ENCODE assay signal across 8 cellular contexts in the genomic region with DNA sequence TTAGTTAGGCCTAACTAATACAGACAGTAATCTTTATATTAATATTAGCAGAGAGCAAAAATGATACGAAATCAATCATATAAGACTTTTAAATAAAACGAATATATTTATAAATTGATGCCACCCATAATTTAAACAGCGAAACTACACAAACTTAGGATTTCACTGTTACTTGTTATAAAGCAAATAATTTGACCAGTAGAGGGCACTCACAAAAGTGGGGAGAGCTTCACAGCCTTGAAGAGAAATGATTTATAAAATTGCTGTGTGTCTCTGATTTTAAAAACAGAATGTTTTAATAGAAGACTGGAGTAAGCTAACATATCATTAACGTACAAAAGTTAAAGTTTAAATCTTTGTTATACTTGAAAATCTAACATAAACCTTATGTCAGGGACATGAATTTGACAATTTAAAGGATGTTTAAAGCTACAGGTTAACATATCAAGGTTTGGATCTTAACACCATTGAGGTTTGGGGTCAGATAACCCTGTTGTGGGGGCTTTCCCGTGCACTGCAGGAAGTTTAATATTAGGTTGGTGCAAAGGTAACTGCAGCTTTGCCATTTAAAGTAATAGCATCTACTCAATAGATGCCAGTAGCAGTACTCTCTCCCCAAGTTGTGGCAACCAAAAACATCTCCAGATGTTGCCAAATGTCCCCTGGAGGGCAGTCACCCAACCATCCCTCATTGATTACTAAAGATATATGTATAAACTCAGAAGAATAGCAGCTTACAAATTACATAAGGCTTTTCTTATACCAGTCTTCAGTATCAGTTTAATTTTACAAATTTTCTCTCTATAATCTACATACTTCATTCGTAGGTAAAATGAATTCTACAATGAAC. TPM values are rescaled to one million over a fixed set of nuclear protein-coding genes. Genes with fewer than 3 reads are reported as not detected.
DNase-seq lines count a peak whose midpoint lies in the region; ATAC-seq and TF ChIP-seq lines count a peak whose summit lies in the region.

No MANE protein-coding gene starts in this region.

- H3K4me1 Mint-ChIP-seq in effector memory CD8-positive, alpha-beta T cell (ENCODE audit: low read depth in 2 of 2), result peaks cover 16 to 56% of the 10 kb centered on the region in 2 donors
- peaks cover 17 to 79% (median 53%) of the 10 kb centered on the region in 7 donors for H3K4me1 Mint-ChIP-seq in naive thymus-derived CD4-positive, alpha-beta T cell

- peak overlapping the region in 1 of 2 donors; percentile 36 for H3K27ac Mint-ChIP-seq in effector memory CD8-positive, alpha-beta T cell
- peak overlapping the region in 6 of 9 donors; percentile 44 to 84 (median 65) for H3K27ac Mint-ChIP-seq in naive thymus-derived CD4-positive, alpha-beta T cell

- intact Hi-C loops in heart left ventricle (cut with DNase I), result loop anchor here in 1 of 10 donors (5.0 kb wide), 1 partner anchor 34 kb away; no protein-coding TSS in a partner anchor
- intact Hi-C loops in cardiac septum (cut with DNase I), result loop anchor here (1.0 kb wide), 1 partner anchor 146 kb away; no protein-coding TSS in a partner anchor
- intact Hi-C loops in naive thymus-derived CD4-positive, alpha-beta T cell (cut with micrococcal nuclease), result loop anchor here (1.0 to 10.0 kb wide), 9 partner anchors 8 to 783 kb away; partner anchors contain the start of genes DNAI7 (in 1 of the 2), ETFRF1 (in 1 of the 2) and KRAS (in 1 of the 2)

- H3K4me3 Mint-ChIP-seq in effector memory CD8-positive, alpha-beta T cell, result peak overlapping the region in 1 of 2 donors; percentile 7
- H3K4me3 Mint-ChIP-seq in naive thymus-derived CD4-positive, alpha-beta T cell, result peak overlapping the region in 1 of 10 donors; percentile 21

- ATAC-seq in heart left ventricle, result no peak
- ATAC-seq in HG02938 (IDR thresholded peaks at IDR 0.05; ENCODE audit: unreplicated experiment), result peak; percentile 63
- ATAC-seq in effector memory CD8-positive, alpha-beta T cell (replicated peaks), result peak; percentile 98
- peak; percentile 89 for ATAC-seq in naive thymus-derived CD4-positive, alpha-beta T cell

- no peaks in the 10 kb centered on the region for H3K9me3 Mint-ChIP-seq in effector memory CD8-positive, alpha-beta T cell
- no peaks in the 10 kb centered on the region for H3K9me3 Mint-ChIP-seq in naive thymus-derived CD4-positive, alpha-beta T cell

- peaks cover 0 to 53% (median 26%) of the 10 kb centered on the region in 9 donors for H3K36me3 ChIP-seq in heart left ventricle
- H3K36me3 ChIP-seq in Peyer's patch, result peaks cover 0 to 11% (median 0%) of the 10 kb centered on the region in 3 donors
- peaks cover 3 to 9% (median 3%) of the 10 kb centered on the region in 3 experiments for H3K36me3 ChIP-seq in naive thymus-derived CD4-positive, alpha-beta T cell (ENCODE audit: control insufficient read depth in 2 of 3, insufficient read depth in 3 of 3, low read length in 3 of 3)

- TF ChIP-seq CTCF in heart left ventricle (IDR thresholded peaks at IDR 0.05), result peak; percentile 49 to 81 (median 64)
- peak; percentile 30 to 74 (median 64) for TF ChIP-seq CTCF in Peyer's patch (IDR thresholded peaks at IDR 0.05)

- DNase-seq in heart left ventricle (no peak), cardiac septum (ENCODE audit: low spot score) (no peak), Peyer's patch (no peak), NCI-H446 treated with DMSO at 0.1 percent for 48 hours (lab: John Stamatoyannopoulos, UW) (no peak)
- DNase-seq in effector memory CD8-positive, alpha-beta T cell, result peak; percentile 47 to 58 (median 50)
- DNase-seq in naive thymus-derived CD4-positive, alpha-beta T cell, result peak in 7 of 9 donors; percentile 48 to 71 (median 64)
- DNase-seq in effector CD8-positive, alpha-beta T cell (lab: John Stamatoyannopoulos, UW), result no peak

- POLR2A ChIA-PET in naive thymus-derived CD4-positive, alpha-beta T cell (lab: Charles Lee), result interaction anchor here (0.5 to 3.1 kb wide), 19 partner anchors 8 to 189 kb away, joined by 3 to 23 read pairs (median 4); partner anchors contain the start of genes DNAI7, ETFRF1 and KRAS

- H3K9me3 ChIP-seq in heart left ventricle (no peaks in the 10 kb centered on the region), Peyer's patch (no peaks in the 10 kb centered on the region)
- no peaks in the 10 kb centered on the region for H3K9me3 ChIP-seq in naive thymus-derived CD4-positive, alpha-beta T cell (ENCODE audit: control insufficient read depth in 2 of 3, low read length in 3 of 3)

- H3K4me1 ChIP-seq in heart left ventricle (peaks cover 0 to 10% (median 0%) of the 10 kb centered on the region in 12 donors), Peyer's patch (no peaks in the 10 kb centered on the region)
- H3K4me1 ChIP-seq in naive thymus-derived CD4-positive, alpha-beta T cell (ENCODE audit: control insufficient read depth in 2 of 2, insufficient read depth in 2 of 2, low read length in 2 of 2), result peaks cover 10% of the 10 kb centered on the region in 2 donors

- H3K27me3 ChIP-seq in heart left ventricle, result no peaks in the 10 kb centered on the region
- no peaks in the 10 kb centered on the region for H3K27me3 ChIP-seq in Peyer's patch
- no peaks in the 10 kb centered on the region for H3K27me3 ChIP-seq in naive thymus-derived CD4-positive, alpha-beta T cell (ENCODE audit: control insufficient read depth in 2 of 2, insufficient read depth in 2 of 2, low read length in 2 of 2)

- H3K27ac ChIP-seq in heart left ventricle, result no peak overlapping the region
- no peak overlapping the region for H3K27ac ChIP-seq in Peyer's patch
- H3K27ac ChIP-seq in naive thymus-derived CD4-positive, alpha-beta T cell (ENCODE audit: low read depth, low read length), result peak overlapping the region; percentile 20

- H3K4me3 ChIP-seq in heart left ventricle (no peak overlapping the region), Peyer's patch (no peak overlapping the region)
- H3K4me3 ChIP-seq in naive thymus-derived CD4-positive, alpha-beta T cell (ENCODE audit: low read length), result no peak overlapping the region

- CTCF ChIA-PET in naive thymus-derived CD4-positive, alpha-beta T cell (lab: Charles Lee), result interaction anchor here (0.6 to 1.9 kb wide), 17 partner anchors 10 to 250 kb away, joined by 3 to 13 read pairs (median 3); partner anchors contain the start of genes DNAI7, ETFRF1 and KRAS

- H3K27me3 Mint-ChIP-seq in effector memory CD8-positive, alpha-beta T cell, result no peaks in the 10 kb centered on the region
- no peaks in the 10 kb centered on the region for H3K27me3 Mint-ChIP-seq in naive thymus-derived CD4-positive, alpha-beta T cell

- peaks cover 52% of the 10 kb centered on the region for H3K36me3 Mint-ChIP-seq in effector memory CD8-positive, alpha-beta T cell (ENCODE audit: insufficient read depth)
- H3K36me3 Mint-ChIP-seq in naive thymus-derived CD4-positive, alpha-beta T cell, result peaks cover 11 to 35% (median 26%) of the 10 kb centered on the region in 5 donors

- 44 to 51% (median 45%) methylated on average over 6 of the region's 6 CpGs for WGBS in heart left ventricle, 4 donors

- TF ChIP-seq POLR2A in heart left ventricle (IDR thresholded peaks at IDR 0.05) (no peak), Peyer's patch (IDR thresholded peaks at IDR 0.05) (no peak)

RNA-seq across cellular contexts. Expression of gene KRAS, which starts 9.3 kb away (rescaled TPM):
- 10 to 100 TPM in 8 of 9 donors, 1 to 10 TPM in 1; 6.3 to 16.0 (median 11.9) TPM for total RNA-seq in heart left ventricle
- 10 to 100 TPM in 1 of 2 donors, 1 to 10 TPM in 1; 3.1 to 16.1 TPM for polyA plus RNA-seq in heart left ventricle
- 11.2 TPM for total RNA-seq in cardiac septum
- 10 to 100 TPM; 17.3 to 27.8 (median 23.2) TPM for total RNA-seq in Peyer's patch
- total RNA-seq in naive thymus-derived CD4-positive, alpha-beta T cell, result 10 to 100 TPM; 33.1 to 39.9 (median 35.7) TPM
- polyA plus RNA-seq in naive thymus-derived CD4-positive, alpha-beta T cell, result 10 to 100 TPM; 31.5 to 66.0 TPM

RNA-seq across cellular contexts. Expression of gene ETFRF1, which starts 46.4 kb away (rescaled TPM):
- total RNA-seq in heart left ventricle, result 10 to 100 TPM; 38.7 to 83.8 (median 52.3) TPM
- polyA plus RNA-seq in heart left ventricle, result 10 to 100 TPM; 31.4 to 41.0 TPM
- total RNA-seq in cardiac septum, result 41.9 TPM
- 10 to 100 TPM; 13.8 to 43.7 (median 32.5) TPM for total RNA-seq in Peyer's patch
- 10 to 100 TPM; 12.9 to 39.5 (median 34.4) TPM for total RNA-seq in naive thymus-derived CD4-positive, alpha-beta T cell
- polyA plus RNA-seq in naive thymus-derived CD4-positive, alpha-beta T cell, result 10 to 100 TPM; 31.8 to 80.4 TPM

RNA-seq across cellular contexts. Expression of gene DNAI7, which starts 46.4 kb away (rescaled TPM):
- total RNA-seq in heart left ventricle, result 1 to 10 TPM in 2 of 9 donors, under 1 TPM in 6, not detected in 1; 0.36 to 1.9 (median 0.85) TPM
- polyA plus RNA-seq in heart left ventricle, result under 1 TPM; 0.10 to 0.23 TPM
- 0.38 TPM for total RNA-seq in cardiac septum
- 1 to 10 TPM in 1 of 4 donors, not detected in 3; 1.7 TPM for total RNA-seq in Peyer's patch
- under 1 TPM in 4 of 5 experiments, not detected in 1; 0.34 to 0.72 (median 0.50) TPM for total RNA-seq in naive thymus-derived CD4-positive, alpha-beta T cell
- under 1 TPM in 1 of 2 donors, not detected in 1; 0.48 TPM for polyA plus RNA-seq in naive thymus-derived CD4-positive, alpha-beta T cell

Comparison
In these comparisons a context has a peak if more than half of its experiments do, and no peak if none do; other contexts are left out.
1. ATAC-seq: peak in HG02938 (single experiment), effector memory CD8-positive, alpha-beta T cell (single experiment) and naive thymus-derived CD4-positive, alpha-beta T cell (single experiment); none in heart left ventricle (0 of 4).
2. DNase-seq: peak in effector memory CD8-positive, alpha-beta T cell (3 of 3) and naive thymus-derived CD4-positive, alpha-beta T cell (7 of 9); none in heart left ventricle (0 of 5), cardiac septum (single experiment), Peyer's patch (0 of 3), effector CD8-positive, alpha-beta T cell (single experiment) and NCI-H446 treated with DMSO at 0.1 percent for 48 hours (single experiment).